In the genomic region with DNA sequence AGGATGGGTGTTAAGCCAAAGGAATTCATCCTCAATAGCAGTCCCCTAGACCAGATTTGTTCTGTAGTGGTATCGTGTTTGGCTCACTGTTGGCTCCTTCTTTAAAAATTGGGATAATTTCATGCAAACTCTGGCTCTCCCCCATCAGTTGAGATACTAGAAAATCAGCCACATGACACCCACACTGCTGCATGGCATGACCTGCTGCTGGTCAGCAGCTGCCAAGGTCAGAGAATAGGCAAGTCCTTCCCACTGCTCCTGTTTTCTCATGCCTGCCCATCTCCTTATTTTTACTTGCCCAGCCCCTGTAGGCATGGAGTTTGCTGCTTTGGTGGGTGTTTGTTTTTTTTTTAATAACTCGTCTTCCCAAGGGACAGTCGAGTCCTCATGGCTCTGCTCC, we compare ENCODE assay signal across 8 cellular contexts. TPM values are rescaled to one million over a fixed set of nuclear protein-coding genes. Genes with fewer than 3 reads are reported as not detected.
DNase-seq lines count a peak whose midpoint lies in the region; ATAC-seq and TF ChIP-seq lines count a peak whose summit lies in the region.

No MANE protein-coding gene starts in this region.

- no peaks in the 10 kb centered on the region for H3K9me3 ChIP-seq in HUES6 (ENCODE audit: control insufficient read depth, insufficient read depth, low read depth, low read length)

- H3K9ac ChIP-seq in HUES6 (ENCODE audit: low read length) = peak overlapping the region; percentile 95

- H3K27me3 ChIP-seq in HUES6 (ENCODE audit: control insufficient read depth, insufficient read depth, low read length) = no peaks in the 10 kb centered on the region

- in situ Hi-C loops in astrocyte of the spinal cord (cut with HindIII; ENCODE audit: low sequenced_read_pairs) = no loop called here

- peak overlapping the region; percentile 99 for H3K27ac Mint-ChIP-seq in memory B cell

- H3K9me3 Mint-ChIP-seq in memory B cell = no peaks in the 10 kb centered on the region

- no peak for DNase-seq in astrocyte of the spinal cord (ENCODE audit: low read depth, low spot score)
- DNase-seq in memory B cell (ENCODE audit: low spot score in 2 of 2) = no peak
- DNase-seq in dermis blood vessel endothelial cell = no peak
- no peak for DNase-seq in glomerular visceral epithelial cell (ENCODE audit: extremely low spot score)
- DNase-seq in NCI-H2171 (lab: John Stamatoyannopoulos, UW) = no peak
- no peak for DNase-seq in T1000 (lab: John Stamatoyannopoulos, UW)

- no peak for ATAC-seq in memory B cell (ENCODE audit: low read depth)

- H3K36me3 ChIP-seq in HUES6 (ENCODE audit: control insufficient read depth, insufficient read depth, low read length) = peaks cover 34% of the 10 kb centered on the region

- peak overlapping the region; percentile 99 for H3K4me3 ChIP-seq in HUES6 (ENCODE audit: low read depth, low read length)
- H3K4me3 ChIP-seq in astrocyte of the spinal cord (ENCODE audit: low read depth, low read length) = peak overlapping the region; percentile 96

- TF ChIP-seq CTCF in 22Rv1 (IDR thresholded peaks at IDR 0.05) = no peak
- TF ChIP-seq CTCF in astrocyte of the spinal cord (IDR thresholded peaks at IDR 0.05; ENCODE audit: low read depth, low read length) = no peak

- peak overlapping the region; percentile 76 for H3K27ac ChIP-seq in 22Rv1
- peak overlapping the region; percentile 86; the same call in 1 of the 2 replicates for H3K27ac ChIP-seq in HUES6 (ENCODE audit: low read depth, low read length)

- peak overlapping the region; percentile 99 for H3K4me3 Mint-ChIP-seq in memory B cell

- H3K4me1 ChIP-seq in HUES6 (ENCODE audit: control insufficient read depth, insufficient read depth, low read length) = peaks cover 6% of the 10 kb centered on the region; the same call in 1 of the 2 replicates

- no peaks in the 10 kb centered on the region for H3K27me3 Mint-ChIP-seq in memory B cell

- H3K4me1 Mint-ChIP-seq in memory B cell = peaks cover 29% of the 10 kb centered on the region

- H3K36me3 Mint-ChIP-seq in memory B cell = peaks cover 21% of the 10 kb centered on the region

RNA-seq across cellular contexts. Expression of a gene that starts 1.0 kb away (rescaled TPM):
- total RNA-seq in dermis blood vessel endothelial cell = 56.8 and 113 TPM in 2 replicates

RNA-seq across cellular contexts. Expression of a gene that starts 18.7 kb away (rescaled TPM):
- total RNA-seq in dermis blood vessel endothelial cell = 7.0 and 7.7 TPM in 2 replicates

RNA-seq across cellular contexts. Expression of a gene that starts 29.2 kb away (rescaled TPM):
- 7.3 and 32.2 TPM in 2 replicates for total RNA-seq in dermis blood vessel endothelial cell

RNA-seq across cellular contexts. Expression of a gene that starts 40.3 kb away (rescaled TPM):
- total RNA-seq in dermis blood vessel endothelial cell = 72.6 and 120 TPM in 2 replicates

RNA-seq across cellular contexts. Expression of a gene that starts 40.6 kb away (rescaled TPM):
- total RNA-seq in dermis blood vessel endothelial cell = 24.7 and 32.0 TPM in 2 replicates
